ENCODE assay signal across 4 cellular contexts in genomic region chr10:20903635-20904390, GRCh38.
"Had no signal": no experiment of that assay in that cellular context is flagged by ENCODE, and none has a peak within 500 bp of the region (broad histone marks: within the 10 kb centered on the region; RNA-seq: fewer than 3 reads in every experiment).

No MANE protein-coding gene starts in this region.

- H2AFZ ChIP-seq: GM23338 had no signal

- DNase-seq: H9, HCEC 1CT, IMR-90 had no signal

- H3K4me3 ChIP-seq: GM23338 had no signal

- H3K4me2 ChIP-seq: GM23338 had no signal

- ATAC-seq: GM23338 had no signal
